In the genomic region with DNA sequence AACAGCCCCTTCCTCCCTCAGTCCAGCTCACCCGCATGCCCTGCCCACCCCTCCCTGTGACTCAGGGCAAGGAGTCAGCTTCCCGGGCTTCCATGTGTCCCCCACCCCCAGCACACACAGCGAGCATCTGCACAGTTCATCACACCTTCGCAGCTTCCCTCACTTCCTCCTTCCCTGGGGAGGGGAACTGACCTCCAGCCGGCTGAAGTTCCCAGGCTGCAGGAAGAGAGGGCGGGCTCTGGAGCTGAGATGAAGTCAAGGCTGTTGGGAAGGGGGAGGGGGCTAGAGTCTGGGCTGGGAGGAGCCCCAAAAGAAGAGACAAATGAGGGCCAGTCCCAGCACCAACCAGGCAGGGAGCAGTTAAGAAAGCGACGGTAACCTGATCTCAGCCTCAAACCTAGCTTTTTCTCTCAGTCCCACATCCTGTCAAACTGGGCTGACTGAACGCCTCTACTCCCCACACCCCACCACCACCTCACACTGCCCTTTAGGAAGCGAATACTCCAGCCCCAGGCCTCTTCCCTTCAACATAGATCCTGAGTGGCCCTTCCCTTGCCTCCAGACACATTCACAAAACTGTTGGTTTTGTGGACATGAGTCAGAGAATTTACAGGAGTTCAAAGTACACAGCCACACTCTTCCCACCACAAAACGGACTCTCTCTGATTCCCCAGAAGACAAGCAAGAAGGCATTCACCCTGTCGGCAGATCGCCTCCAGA, we compare ENCODE assay signal across 1 cellular context.
TF ChIP-seq lines count a peak whose summit lies in the region.

No MANE protein-coding gene starts in this region.

TF ChIP-seq in H1, 55 proteins besides CTCF, POLR2A, EP300 and RAD21:
- peak; percentile 63; the same call in 1 of the 2 replicates for TF ChIP-seq SP1 (IDR thresholded peaks at IDR 0.05; ENCODE audit: low read depth, low read length)
- no peak for TF ChIP-seq TBP (IDR thresholded peaks at IDR 0.05; ENCODE audit: low read depth, low read length)
- TF ChIP-seq, protein P1, sequence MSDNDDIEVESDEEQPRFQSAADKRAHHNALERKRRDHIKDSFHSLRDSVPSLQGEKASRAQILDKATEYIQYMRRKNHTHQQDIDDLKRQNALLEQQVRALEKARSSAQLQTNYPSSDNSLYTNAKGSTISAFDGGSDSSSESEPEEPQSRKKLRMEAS (IDR thresholded peaks at IDR 0.05) = peak; percentile 74
- TF ChIP-seq CREB1 (IDR thresholded peaks at IDR 0.05) = peak; percentile 35; the same call in 1 of the 2 replicates
- TF ChIP-seq SIN3A (conservative IDR thresholded peaks at IDR 0.05 in 1 of 2, IDR thresholded peaks at IDR 0.05 in 1 of 2; ENCODE audit: low read depth in 1 of 2, low read length in 2 of 2) = peak; percentile 35 to 64; a peak in 1 of 4 replicates
- 0 out of 2 replicates have a peak, but pooled peaks have one; percentile 48 for TF ChIP-seq POLR2AphosphoS5 (IDR thresholded peaks at IDR 0.05; ENCODE audit: low read depth, low read length)
- TF ChIP-seq GTF2F1 (IDR thresholded peaks at IDR 0.05; ENCODE audit: borderline replicate concordance, low read depth, low read length) = no peak
- peak; percentile 85 for TF ChIP-seq E2F6 (IDR thresholded peaks at IDR 0.05)
- TF ChIP-seq JUND (IDR thresholded peaks at IDR 0.05; ENCODE audit: low read length) = 0 out of 2 replicates have a peak, but pooled peaks have one; percentile 18
- TF ChIP-seq TAF1 (IDR thresholded peaks at IDR 0.05; ENCODE audit: low read depth, low read length) = 0 out of 2 replicates have a peak, but pooled peaks have one; percentile 22
- TF ChIP-seq SIRT6 (IDR thresholded peaks at IDR 0.05; ENCODE audit: low read length) = no peak
